Comparison of ENCODE assay signal across 1 cellular context in the genomic region with DNA sequence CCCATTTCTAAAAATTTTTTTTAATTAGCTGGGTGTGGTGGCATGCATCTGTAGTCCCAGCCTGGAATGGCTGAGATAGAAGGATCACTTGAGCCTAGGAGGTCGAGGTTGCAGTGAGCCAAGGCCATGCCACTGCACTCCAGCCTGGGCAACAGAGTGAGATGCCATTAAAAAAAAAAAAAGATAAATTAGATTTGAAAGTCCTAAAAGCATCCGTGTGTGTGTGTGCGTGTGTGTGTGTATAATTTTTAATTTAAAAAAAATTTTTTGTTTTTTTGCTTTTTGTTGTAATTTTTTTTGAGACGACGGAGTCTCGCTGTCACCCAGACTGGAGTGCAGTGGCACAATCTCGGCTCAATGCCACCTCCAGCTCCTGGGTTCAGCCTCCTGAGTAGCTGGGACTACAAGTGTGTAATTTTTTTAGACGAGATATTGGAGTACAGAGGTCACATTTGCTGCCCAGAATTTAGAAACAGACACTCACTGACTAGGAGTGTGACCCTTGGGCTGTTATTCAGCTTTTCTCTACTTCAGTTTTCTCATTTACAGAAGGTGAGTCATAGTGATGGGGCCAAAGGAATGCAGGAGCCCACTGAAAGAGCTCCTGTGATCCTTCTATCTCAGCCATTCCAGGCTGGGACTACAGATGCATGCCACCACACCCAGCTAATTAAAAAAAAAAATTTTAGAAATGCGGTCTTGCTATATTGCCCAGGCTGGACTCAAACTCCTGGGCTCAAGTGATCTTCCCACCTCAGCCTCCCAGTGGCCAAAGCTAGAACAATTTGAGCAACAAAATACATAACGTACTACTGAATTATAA.
TF ChIP-seq lines count a peak whose summit lies in the region.

No MANE protein-coding gene starts in this region.

TF ChIP-seq in SK-N-SH treated with all-trans-retinoic acid at 6 μM for 48 hours, 23 proteins besides CTCF, POLR2A, EP300 and RAD21 (continued from another document):
- no peak for TF ChIP-seq ZNF8 (CRISPR knock-in tag; IDR thresholded peaks at IDR 0.05)
- no peak for TF ChIP-seq ZC3H10 (CRISPR knock-in tag; IDR thresholded peaks at IDR 0.05)
- no peak for TF ChIP-seq PPARA (CRISPR knock-in tag; IDR thresholded peaks at IDR 0.05; ENCODE audit: borderline replicate concordance)
- no peak for TF ChIP-seq ZNF565 (CRISPR knock-in tag; conservative IDR thresholded peaks at IDR 0.05; ENCODE audit: low read depth)
- TF ChIP-seq ESRRG (CRISPR knock-in tag; IDR thresholded peaks at IDR 0.05) = no peak
